ENCODE assay signal across 8 cellular contexts in the genomic region with DNA sequence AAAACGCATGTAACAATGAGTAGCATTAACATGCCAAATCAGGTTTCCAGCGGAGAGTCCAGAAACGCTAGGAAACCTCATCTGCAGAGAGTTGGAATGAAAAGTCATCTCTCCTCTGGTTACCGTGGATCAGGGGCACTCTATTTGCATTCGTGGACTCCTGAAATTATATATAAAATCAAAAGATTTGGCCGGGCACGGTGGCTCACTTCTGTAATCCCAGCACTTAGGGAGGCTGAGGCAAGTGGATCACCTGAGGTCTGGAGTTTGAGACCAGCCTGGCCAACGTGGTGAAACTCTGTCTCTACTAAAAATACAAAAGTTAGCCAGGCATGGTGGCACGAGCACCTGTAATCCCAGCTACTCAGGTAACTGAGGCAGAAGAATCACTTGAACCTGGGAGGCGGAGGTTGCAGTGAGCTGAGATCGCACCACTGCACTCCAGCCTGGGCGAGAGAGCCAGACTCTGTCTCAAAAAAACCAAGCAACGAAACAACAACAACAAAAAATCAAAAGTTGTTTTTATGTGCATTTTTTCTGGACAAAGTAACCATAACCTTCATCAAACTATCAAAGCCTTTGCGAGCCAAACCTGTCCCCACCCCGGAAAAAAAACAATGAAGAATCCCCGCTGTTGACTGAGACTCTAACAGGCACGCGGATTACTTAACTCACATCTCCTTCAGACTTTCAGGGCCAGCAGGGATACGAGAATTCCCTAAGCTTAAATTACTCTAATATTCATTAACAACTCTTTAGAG.
DNase-seq lines count a peak whose midpoint lies in the region; ATAC-seq and TF ChIP-seq lines count a peak whose summit lies in the region.

No MANE protein-coding gene starts in this region.

- H3K27ac Mint-ChIP-seq in activated naive CD8-positive, alpha-beta T cell treated with anti-CD3 and anti-CD28 coated beads for 36 hours: no peak overlapping the region

- H3K27me3 Mint-ChIP-seq in activated T-cell treated with anti-CD3 and anti-CD28 coated beads, Interleukin-2, amount 50 U/mL, for 4 hours (ENCODE audit: low read depth): peaks cover 19% of the 10 kb centered on the region
- peaks cover 28% of the 10 kb centered on the region for H3K27me3 Mint-ChIP-seq in activated naive CD8-positive, alpha-beta T cell treated with anti-CD3 and anti-CD28 coated beads for 36 hours

- no peaks in the 10 kb centered on the region for H3K9me3 ChIP-seq in left lung

- H3K4me1 ChIP-seq in left lung (peaks cover 0 to 41% of the 10 kb centered on the region in 2 donors), urinary bladder (ENCODE audit: insufficient read depth) (no peaks in the 10 kb centered on the region)

- DNase-seq in activated T-cell treated with anti-CD3 and anti-CD28 coated beads, Interleukin-2, amount 50 U/mL, for 4 hours: no peak
- DNase-seq in activated T-cell treated with anti-CD3 and anti-CD28 coated beads, Interleukin-2, amount 50 U/mL, for 48 hours: no peak
- DNase-seq in activated naive CD8-positive, alpha-beta T cell treated with anti-CD3 and anti-CD28 coated beads for 36 hours: no peak
- DNase-seq in left lung: no peak

- WGBS in urinary bladder: 36% methylated on average over 19 of the region's 19 CpGs

- no peak for TF ChIP-seq CTCF in left lung (IDR thresholded peaks at IDR 0.05)

- peaks cover 29% of the 10 kb centered on the region for H3K4me1 Mint-ChIP-seq in activated T-cell treated with anti-CD3 and anti-CD28 coated beads, Interleukin-2, amount 50 U/mL, for 4 hours (ENCODE audit: low read depth)
- peaks cover 14% of the 10 kb centered on the region for H3K4me1 Mint-ChIP-seq in activated naive CD8-positive, alpha-beta T cell treated with anti-CD3 and anti-CD28 coated beads for 36 hours

- H3K9me3 Mint-ChIP-seq in activated T-cell treated with anti-CD3 and anti-CD28 coated beads, Interleukin-2, amount 50 U/mL, for 4 hours: no peaks in the 10 kb centered on the region
- H3K9me3 Mint-ChIP-seq in activated naive CD8-positive, alpha-beta T cell treated with anti-CD3 and anti-CD28 coated beads for 36 hours: peaks cover 4% of the 10 kb centered on the region

- peak overlapping the region; percentile 80 to 82 for H3K27ac ChIP-seq in left lung
- peak overlapping the region; percentile 33 for H3K27ac ChIP-seq in urinary bladder (ENCODE audit: low read depth)

- H3K36me3 ChIP-seq in left lung (peaks cover 0 to 6% of the 10 kb centered on the region in 2 donors), urinary bladder (ENCODE audit: insufficient read depth) (no peaks in the 10 kb centered on the region)

- H3K4me3 Mint-ChIP-seq in activated T-cell treated with anti-CD3 and anti-CD28 coated beads, Interleukin-2, amount 50 U/mL, for 4 hours: peak overlapping the region; percentile 76
- H3K4me3 Mint-ChIP-seq in activated naive CD8-positive, alpha-beta T cell treated with anti-CD3 and anti-CD28 coated beads for 36 hours: peak overlapping the region; percentile 70

- ATAC-seq in activated T-cell treated with anti-CD3 and anti-CD28 coated beads, Interleukin-2, amount 50 U/mL, for 4 hours: no peak
- ATAC-seq in left lung (peak; percentile 55), HG03095 (IDR thresholded peaks at IDR 0.05; ENCODE audit: unreplicated experiment) (no peak), GM21528 (IDR thresholded peaks at IDR 0.05; ENCODE audit: low FRiP score, unreplicated experiment) (no peak), HG03432 (IDR thresholded peaks at IDR 0.05; ENCODE audit: unreplicated experiment) (no peak)

- H3K4me3 ChIP-seq in left lung (peak overlapping the region; percentile 35 to 40), urinary bladder (ENCODE audit: low read depth, low read length) (peak overlapping the region; percentile 33)

- peaks cover 2% of the 10 kb centered on the region for H3K36me3 Mint-ChIP-seq in activated T-cell treated with anti-CD3 and anti-CD28 coated beads, Interleukin-2, amount 50 U/mL, for 4 hours (ENCODE audit: insufficient read depth)
- H3K36me3 Mint-ChIP-seq in activated naive CD8-positive, alpha-beta T cell treated with anti-CD3 and anti-CD28 coated beads for 36 hours: peaks cover 6% of the 10 kb centered on the region

- intact Hi-C loops in left lung (cut with DNase I): no loop called here

- H3K27me3 ChIP-seq in left lung: no peaks in the 10 kb centered on the region
